In genomic region chr22:24027991-24028390, GRCh38 we compare ENCODE assay signal across 2 cellular contexts.
TF ChIP-seq lines count a peak whose summit lies in the region.

No MANE protein-coding gene starts in this region.

TF ChIP-seq in K562, 482 proteins besides CTCF, POLR2A, EP300 and RAD21:
- no peak for TF ChIP-seq NR2C1 (IDR thresholded peaks at IDR 0.05)
- TF ChIP-seq NR2C1 (tag; IDR thresholded peaks at IDR 0.05) = no peak
- TF ChIP-seq ZNF316 (IDR thresholded peaks at IDR 0.05) = peak; percentile 38
- no peak for TF ChIP-seq TFAM (CRISPR knock-in tag; conservative IDR thresholded peaks at IDR 0.05)
- 0 out of 2 replicates have a peak, but pooled peaks have one; percentile 23 for TF ChIP-seq C11orf30 (IDR thresholded peaks at IDR 0.05; ENCODE audit: low read depth)
- TF ChIP-seq ARID3B (CRISPR knock-in tag; IDR thresholded peaks at IDR 0.05; ENCODE audit: borderline replicate concordance) = no peak

TF ChIP-seq in GM23338, 12 proteins besides CTCF, POLR2A, EP300 and RAD21:
- TF ChIP-seq POLR2AphosphoS5 (IDR thresholded peaks at IDR 0.05; ENCODE audit: low read depth) (no peak), STAT1 (IDR thresholded peaks at IDR 0.05; ENCODE audit: unreplicated experiment) (no peak), REST (IDR thresholded peaks at IDR 0.05; ENCODE audit: unreplicated experiment) (no peak), ETS1 (IDR thresholded peaks at IDR 0.05) (no peak), ZNF462 (CRISPR knock-in tag; IDR thresholded peaks at IDR 0.05) (no peak), JUNB (IDR thresholded peaks at IDR 0.05; ENCODE audit: unreplicated experiment) (no peak), EZH2 (IDR thresholded peaks at IDR 0.05; ENCODE audit: low read depth, unreplicated experiment) (no peak), ZNF331 (CRISPR knock-in tag; IDR thresholded peaks at IDR 0.05; ENCODE audit: low read depth) (no peak), ZNF114 (CRISPR knock-in tag; IDR thresholded peaks at IDR 0.05) (no peak), CREB1 (CRISPR knock-in tag; IDR thresholded peaks at IDR 0.05; ENCODE audit: low read depth) (no peak), NANOG (IDR thresholded peaks at IDR 0.05; ENCODE audit: borderline replicate concordance) (no peak), EZH2phosphoT487 (IDR thresholded peaks at IDR 0.05; ENCODE audit: unreplicated experiment) (no peak)
